13 cellular contexts compared by ENCODE assay signal in the genomic region with DNA sequence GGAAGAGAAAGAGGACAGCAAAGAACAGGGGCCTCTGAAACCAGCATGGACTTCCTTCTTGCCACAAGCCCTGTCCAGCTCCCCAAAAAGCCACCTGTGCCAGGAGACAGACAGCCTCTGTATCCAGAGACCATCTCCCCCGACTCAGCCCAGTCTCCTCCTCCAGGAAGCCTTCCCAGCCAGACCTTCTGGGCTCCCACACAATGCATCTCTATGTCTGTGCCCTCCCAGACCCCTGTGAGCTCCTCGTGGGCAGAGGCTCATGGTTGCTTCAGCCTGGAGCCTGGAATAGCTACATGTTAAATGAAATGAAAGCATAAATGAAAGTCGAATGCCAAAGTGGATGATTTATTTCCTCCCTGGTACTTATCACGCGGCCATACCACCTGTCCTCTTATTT. TPM values are rescaled to one million over a fixed set of nuclear protein-coding genes. Genes with fewer than 3 reads are reported as not detected.
A peak's percentile ranks its signal among the peaks of the same experiment; 100 is the strongest.
DNase-seq lines count a peak whose midpoint lies in the region; ATAC-seq lines count a peak whose summit lies in the region.
"Had no signal": no experiment of that assay in that cellular context is flagged by ENCODE, and none has a peak within 500 bp of the region (broad histone marks: within the 10 kb centered on the region; RNA-seq: fewer than 3 reads in every experiment).

No MANE protein-coding gene starts in this region.

- H3K27me3 Mint-ChIP-seq in activated T-helper 1 cell treated with anti-CD3 and anti-CD28 coated beads, Interleukin-12 subunit alpha, Interleukin-12 subunit beta, Interleukin-2, Interleukin-4 antibody, amounts not matched to agents 30 ng/mL and 10 ng/mL and 1 ng/mL, durations not matched to agents 14 hours and 24 hours and 36 hours (ENCODE audit: insufficient read depth): no peaks in the 10 kb centered on the region
- H3K27me3 Mint-ChIP-seq: naive thymus-derived CD4-positive, alpha-beta T cell had no signal

- no peak overlapping the region for H3K27ac Mint-ChIP-seq in activated T-helper 1 cell treated with anti-CD3 and anti-CD28 coated beads, Interleukin-12 subunit alpha, Interleukin-12 subunit beta, Interleukin-2, Interleukin-4 antibody, amounts not matched to agents 30 ng/mL and 10 ng/mL and 1 ng/mL, durations not matched to agents 14 hours and 24 hours and 36 hours

- H3K36me3 Mint-ChIP-seq in activated T-helper 1 cell treated with anti-CD3 and anti-CD28 coated beads, Interleukin-12 subunit alpha, Interleukin-12 subunit beta, Interleukin-2, Interleukin-4 antibody, amounts not matched to agents 30 ng/mL and 10 ng/mL and 1 ng/mL, durations not matched to agents 14 hours and 24 hours and 36 hours (ENCODE audit: low read depth): peaks cover 16% of the 10 kb centered on the region

- H3K9me3 Mint-ChIP-seq in activated T-helper 1 cell treated with anti-CD3 and anti-CD28 coated beads, Interleukin-12 subunit alpha, Interleukin-12 subunit beta, Interleukin-2, Interleukin-4 antibody, amounts not matched to agents 30 ng/mL and 10 ng/mL and 1 ng/mL, durations not matched to agents 14 hours and 24 hours and 36 hours: no peaks in the 10 kb centered on the region
- H3K9me3 Mint-ChIP-seq: naive thymus-derived CD4-positive, alpha-beta T cell had no signal

- DNase-seq in NCI-H1436 (lab: John Stamatoyannopoulos, UW): peak; percentile 65
- DNase-seq in NCI-H1436 treated with DMSO at 0.1 percent for 48 hours (lab: John Stamatoyannopoulos, UW): no peak
- peak; percentile 62 for DNase-seq in NCI-H187 treated with DMSO at 0.1 percent for 48 hours (lab: John Stamatoyannopoulos, UW)
- DNase-seq in astrocyte of the hippocampus (ENCODE audit: low read depth, low spot score): peak; percentile 28
- DNase-seq in sciatic nerve (ENCODE audit: low spot score): no peak
- no peak for DNase-seq in GOT3 (lab: John Stamatoyannopoulos, UW)
- DNase-seq in activated T-helper 1 cell treated with anti-CD3 and anti-CD28 coated beads, Interleukin-12 subunit alpha, Interleukin-12 subunit beta, Interleukin-2, Interleukin-4 antibody, amounts not matched to agents 30 ng/mL and 10 ng/mL and 1 ng/mL, durations not matched to agents 14 hours and 24 hours and 36 hours (ENCODE audit: low spot score): no peak
- no peak for DNase-seq in HuH-7.5 (ENCODE audit: low spot score)
- DNase-seq: activated gamma-delta T cell treated with Interleukin-2 at 50 U/mL for 16 hours; effector memory CD4-positive, alpha-beta T cell; MG63; naive thymus-derived CD4-positive, alpha-beta T cell; NCI-H524 treated with DMSO at 0.1 percent for 48 hours had no signal

- no peak overlapping the region for H3K4me3 Mint-ChIP-seq in activated T-helper 1 cell treated with anti-CD3 and anti-CD28 coated beads, Interleukin-12 subunit alpha, Interleukin-12 subunit beta, Interleukin-2, Interleukin-4 antibody, amounts not matched to agents 30 ng/mL and 10 ng/mL and 1 ng/mL, durations not matched to agents 14 hours and 24 hours and 36 hours
- H3K4me3 Mint-ChIP-seq: naive thymus-derived CD4-positive, alpha-beta T cell had no signal

- intact Hi-C loops in sciatic nerve (cut with DNase I): no loop called here
- intact Hi-C loops in activated T-helper 1 cell treated with anti-CD3 and anti-CD28 coated beads, Interleukin-12 subunit alpha, Interleukin-12 subunit beta, Interleukin-2, Interleukin-4 antibody, amounts not matched to agents 30 ng/mL and 10 ng/mL and 1 ng/mL, durations not matched to agents 14 hours and 24 hours and 36 hours (cut with micrococcal nuclease): no loop called here

- peak; percentile 4 for ATAC-seq in sciatic nerve

- peaks cover 32% of the 10 kb centered on the region for H3K4me1 Mint-ChIP-seq in activated T-helper 1 cell treated with anti-CD3 and anti-CD28 coated beads, Interleukin-12 subunit alpha, Interleukin-12 subunit beta, Interleukin-2, Interleukin-4 antibody, amounts not matched to agents 30 ng/mL and 10 ng/mL and 1 ng/mL, durations not matched to agents 14 hours and 24 hours and 36 hours (ENCODE audit: low read depth)

RNA-seq across cellular contexts. Expression of a gene that starts 7.3 kb away (rescaled TPM):
- total RNA-seq in sciatic nerve: 129 TPM
- 78.8 and 88.6 TPM in 2 replicates for total RNA-seq in activated T-helper 1 cell treated with anti-CD3 and anti-CD28 coated beads, Interleukin-12 subunit alpha, Interleukin-12 subunit beta, Interleukin-2, Interleukin-4 antibody, amounts not matched to agents 30 ng/mL and 10 ng/mL and 1 ng/mL, durations not matched to agents 14 hours and 24 hours and 36 hours

RNA-seq across cellular contexts. Expression of a gene that starts 34.4 kb away (rescaled TPM):
- 27.2 TPM for total RNA-seq in sciatic nerve
- 19.8 and 23.9 TPM in 2 replicates for total RNA-seq in activated T-helper 1 cell treated with anti-CD3 and anti-CD28 coated beads, Interleukin-12 subunit alpha, Interleukin-12 subunit beta, Interleukin-2, Interleukin-4 antibody, amounts not matched to agents 30 ng/mL and 10 ng/mL and 1 ng/mL, durations not matched to agents 14 hours and 24 hours and 36 hours

RNA-seq across cellular contexts. Expression of a gene that starts 54.7 kb away (rescaled TPM):
- total RNA-seq in sciatic nerve: 79.7 TPM
- total RNA-seq in activated T-helper 1 cell treated with anti-CD3 and anti-CD28 coated beads, Interleukin-12 subunit alpha, Interleukin-12 subunit beta, Interleukin-2, Interleukin-4 antibody, amounts not matched to agents 30 ng/mL and 10 ng/mL and 1 ng/mL, durations not matched to agents 14 hours and 24 hours and 36 hours: 69.2 and 71.1 TPM in 2 replicates

Comparison
In these comparisons a context has a peak if more than half of its experiments do, and no peak if none do; other contexts are left out.
1. DNase-seq: peak in NCI-H1436 (single experiment), NCI-H187 treated with DMSO at 0.1 percent for 48 hours (single experiment) and astrocyte of the hippocampus (single experiment); none in NCI-H1436 treated with DMSO at 0.1 percent for 48 hours (single experiment), sciatic nerve (single experiment), GOT3 (single experiment), activated T-helper 1 cell treated with anti-CD3 and anti-CD28 coated beads, Interleukin-12 subunit alpha, Interleukin-12 subunit beta, Interleukin-2, Interleukin-4 antibody, amounts not matched to agents 30 ng/mL and 10 ng/mL and 1 ng/mL, durations not matched to agents 14 hours and 24 hours and 36 hours (single experiment) and HuH-7.5 (single experiment).